ENCODE assay signal across 1 cellular context in genomic region chr3:149688122-149688757, GRCh38.
TF ChIP-seq lines count a peak whose summit lies in the region.

No MANE protein-coding gene starts in this region.

TF ChIP-seq in WTC11, 78 proteins besides CTCF, POLR2A, EP300 and RAD21 (continued from another document):
- no peak for TF ChIP-seq ZNF425 (CRISPR knock-in tag; conservative IDR thresholded peaks at IDR 0.05)
- no peak for TF ChIP-seq HMGXB4 (CRISPR knock-in tag; IDR thresholded peaks at IDR 0.05)
- TF ChIP-seq ATF3 (CRISPR knock-in tag; conservative IDR thresholded peaks at IDR 0.05) = no peak
- no peak for TF ChIP-seq ZNF671 (CRISPR knock-in tag; IDR thresholded peaks at IDR 0.05)
- no peak for TF ChIP-seq PREB (CRISPR knock-in tag; IDR thresholded peaks at IDR 0.05; ENCODE audit: borderline replicate concordance)
- TF ChIP-seq CREB1 (CRISPR knock-in tag; IDR thresholded peaks at IDR 0.05) = no peak
- no peak for TF ChIP-seq RORB (CRISPR knock-in tag; IDR thresholded peaks at IDR 0.05)
